1 cellular context compared by ENCODE assay signal in genomic region chr16:85539629-85540291, GRCh38.
TF ChIP-seq lines count a peak whose summit lies in the region.

No MANE protein-coding gene starts in this region.

TF ChIP-seq in HepG2, 621 proteins besides CTCF, POLR2A, EP300 and RAD21 (continued from another document and continues in another):
- TF ChIP-seq ZNF280D (CRISPR knock-in tag; IDR thresholded peaks at IDR 0.05) (no peak), DMAP1 (CRISPR knock-in tag; IDR thresholded peaks at IDR 0.05) (peak; percentile 75; the same call in 1 of the 2 replicates), MATR3 (CRISPR knock-in tag; IDR thresholded peaks at IDR 0.05) (no peak), ZEB1 (IDR thresholded peaks at IDR 0.05; ENCODE audit: insufficient replicate concordance, low read depth) (peak; percentile 53), ZNF414 (CRISPR knock-in tag; IDR thresholded peaks at IDR 0.05) (no peak), POGZ (CRISPR knock-in tag; IDR thresholded peaks at IDR 0.05) (no peak), FOXP4 (CRISPR knock-in tag; IDR thresholded peaks at IDR 0.05) (peak; percentile 86), ZNF737 (CRISPR knock-in tag; IDR thresholded peaks at IDR 0.05; ENCODE audit: borderline replicate concordance) (no peak), PLRG1 (conservative IDR thresholded peaks at IDR 0.05) (no peak), JUND (CRISPR knock-in tag; IDR thresholded peaks at IDR 0.05) (peak; percentile 41; the same call in 1 of the 2 replicates), JUN (CRISPR knock-in tag; IDR thresholded peaks at IDR 0.05) (peak; percentile 51; the same call in 1 of the 2 replicates), HDAC2 (CRISPR knock-in tag; IDR thresholded peaks at IDR 0.05) (peak; percentile 93), ZFP90 (CRISPR knock-in tag; IDR thresholded peaks at IDR 0.05; ENCODE audit: borderline replicate concordance) (peak; percentile 67; the same call in 1 of the 2 replicates), ZNF138 (CRISPR knock-in tag; IDR thresholded peaks at IDR 0.05; ENCODE audit: low read depth) (no peak), ARID2 (CRISPR knock-in tag; IDR thresholded peaks at IDR 0.05; ENCODE audit: borderline replicate concordance) (no peak), GRHL1 (CRISPR knock-in tag; conservative IDR thresholded peaks at IDR 0.05) (no peak), MEIS2 (CRISPR knock-in tag; IDR thresholded peaks at IDR 0.05) (peak; percentile 70), CREBL2 (CRISPR knock-in tag; IDR thresholded peaks at IDR 0.05; ENCODE audit: borderline replicate concordance) (no peak), GTF3A (CRISPR knock-in tag; conservative IDR thresholded peaks at IDR 0.05) (no peak), ZNF18 (CRISPR knock-in tag; IDR thresholded peaks at IDR 0.05; ENCODE audit: insufficient replicate concordance) (peak; percentile 22), ZNF580 (CRISPR knock-in tag; IDR thresholded peaks at IDR 0.05; ENCODE audit: borderline replicate concordance, low read depth) (0 out of 2 replicates have a peak, but pooled peaks have one; percentile 41), ZNF205 (CRISPR knock-in tag; IDR thresholded peaks at IDR 0.05) (peak; percentile 95), USF2 (IDR thresholded peaks at IDR 0.05; ENCODE audit: low read depth, low read length) (no peak), USF2 (CRISPR knock-in tag; IDR thresholded peaks at IDR 0.05; ENCODE audit: borderline replicate concordance) (no peak), ATF2 (CRISPR knock-in tag; IDR thresholded peaks at IDR 0.05) (peak; percentile 87), HDAC6 (IDR thresholded peaks at IDR 0.05; ENCODE audit: low read depth, low read length) (no peak), POLR2G (IDR thresholded peaks at IDR 0.05; ENCODE audit: low read depth, low read length) (no peak), FOSL2 (CRISPR knock-in tag; IDR thresholded peaks at IDR 0.05) (peak; percentile 73), DPF2 (CRISPR knock-in tag; IDR thresholded peaks at IDR 0.05; ENCODE audit: borderline replicate concordance, low read depth) (0 out of 2 replicates have a peak, but pooled peaks have one; percentile 51), FOXA3 (CRISPR knock-in tag; IDR thresholded peaks at IDR 0.05) (peak; percentile 35; the same call in 1 of the 2 replicates), ESRRA (CRISPR knock-in tag; IDR thresholded peaks at IDR 0.05; ENCODE audit: low read depth) (peak; percentile 91), PCBP2 (optimal IDR thresholded peaks at IDR 0.05; ENCODE audit: low read depth, low read length, poor library complexity, severe bottlenecking) (no peak), KAT7 (CRISPR knock-in tag; IDR thresholded peaks at IDR 0.05; ENCODE audit: borderline replicate concordance) (no peak), ZNF616 (CRISPR knock-in tag; IDR thresholded peaks at IDR 0.05; ENCODE audit: low read depth) (peak; percentile 71; the same call in 1 of the 2 replicates), CSRNP2 (CRISPR knock-in tag; conservative IDR thresholded peaks at IDR 0.05; ENCODE audit: low read depth) (no peak), ZNF264 (CRISPR knock-in tag; IDR thresholded peaks at IDR 0.05) (peak; percentile 95; the same call in 1 of the 2 replicates), RCOR2 (CRISPR knock-in tag; IDR thresholded peaks at IDR 0.05) (peak; percentile 54; the same call in 1 of the 2 replicates), SATB2 (CRISPR knock-in tag; IDR thresholded peaks at IDR 0.05) (no peak), SP2 (CRISPR knock-in tag; IDR thresholded peaks at IDR 0.05) (no peak), PAF1 (CRISPR knock-in tag; IDR thresholded peaks at IDR 0.05) (no peak), PAXIP1 (CRISPR knock-in tag; conservative IDR thresholded peaks at IDR 0.05) (peak; percentile 89), ZNF572 (CRISPR knock-in tag; IDR thresholded peaks at IDR 0.05) (no peak)
